ENCODE assay signal across 2 cellular contexts in genomic region chr12:24861751-24862575, GRCh38.
TF ChIP-seq lines count a peak whose summit lies in the region.

No MANE protein-coding gene starts in this region.

TF ChIP-seq in GM23338, 12 proteins besides CTCF, POLR2A, EP300 and RAD21 (continued from another document):
- TF ChIP-seq ZNF462 (CRISPR knock-in tag; IDR thresholded peaks at IDR 0.05) (no peak), JUNB (IDR thresholded peaks at IDR 0.05; ENCODE audit: unreplicated experiment) (no peak), EZH2 (IDR thresholded peaks at IDR 0.05; ENCODE audit: low read depth, unreplicated experiment) (no peak), ZNF331 (CRISPR knock-in tag; IDR thresholded peaks at IDR 0.05; ENCODE audit: low read depth) (no peak), CREB1 (CRISPR knock-in tag; IDR thresholded peaks at IDR 0.05; ENCODE audit: low read depth) (no peak)

TF ChIP-seq in SK-N-SH treated with all-trans-retinoic acid at 6 μM for 48 hours, 23 proteins besides CTCF, POLR2A, EP300 and RAD21 (continued from another document):
- no peak for TF ChIP-seq PATZ1 (CRISPR knock-in tag; IDR thresholded peaks at IDR 0.05; ENCODE audit: borderline replicate concordance)
- no peak for TF ChIP-seq RARB (CRISPR knock-in tag; IDR thresholded peaks at IDR 0.05)
- TF ChIP-seq ZFP3 (CRISPR knock-in tag; IDR thresholded peaks at IDR 0.05) = no peak
- no peak for TF ChIP-seq SNAI2 (CRISPR knock-in tag; IDR thresholded peaks at IDR 0.05)
- no peak for TF ChIP-seq ZNF70 (CRISPR knock-in tag; IDR thresholded peaks at IDR 0.05)
- no peak for TF ChIP-seq TCF4 (CRISPR knock-in tag; IDR thresholded peaks at IDR 0.05; ENCODE audit: borderline replicate concordance)
- TF ChIP-seq ARNTL (CRISPR knock-in tag; IDR thresholded peaks at IDR 0.05; ENCODE audit: borderline replicate concordance, low read depth) = no peak
- TF ChIP-seq ESRRG (CRISPR knock-in tag; IDR thresholded peaks at IDR 0.05) = no peak
